Comparison of ENCODE assay signal across 21 cellular contexts in genomic region chr22:48173061-48173849, GRCh38.
"Had no signal": no experiment of that assay in that cellular context is flagged by ENCODE, and none has a peak within 500 bp of the region (broad histone marks: within the 10 kb centered on the region; RNA-seq: fewer than 3 reads in every experiment).

No MANE protein-coding gene starts in this region.

- H3K27me3 Mint-ChIP-seq: activated CD4-positive, alpha-beta memory T cell treated with anti-CD3 and anti-CD28 coated beads, Interleukin-2, amount 10 ng/mL, durations not matched to agents 7 days and 5 days; activated CD4-positive, alpha-beta T cell treated with anti-CD3 and anti-CD28 coated beads, Interleukin-2, amount 10 ng/mL, durations not matched to agents 7 days and 5 days; activated naive CD4-positive, alpha-beta T cell treated with anti-CD3 and anti-CD28 coated beads, Interleukin-2, amount 10 ng/mL, durations not matched to agents 7 days and 5 days; activated naive CD8-positive, alpha-beta T cell treated with anti-CD3 and anti-CD28 coated beads for 36 hours had no signal

- H3K27me3 ChIP-seq: brain microvascular endothelial cell, cardiac muscle cell, MG63 had no signal

- H3K4me3 Mint-ChIP-seq: activated CD4-positive, alpha-beta memory T cell treated with anti-CD3 and anti-CD28 coated beads, Interleukin-2, amount 10 ng/mL, durations not matched to agents 7 days and 5 days; activated CD4-positive, alpha-beta T cell treated with anti-CD3 and anti-CD28 coated beads, Interleukin-2, amount 10 ng/mL, durations not matched to agents 7 days and 5 days; activated naive CD4-positive, alpha-beta T cell treated with anti-CD3 and anti-CD28 coated beads, Interleukin-2, amount 10 ng/mL, durations not matched to agents 7 days and 5 days; activated naive CD8-positive, alpha-beta T cell treated with anti-CD3 and anti-CD28 coated beads for 36 hours; activated T-cell treated with anti-CD3 and anti-CD28 coated beads, Interleukin-2, amount 50 U/mL, for 72 hours had no signal

- H3K9me3 ChIP-seq: MG63 had no signal

- H3K36me3 Mint-ChIP-seq: activated naive CD4-positive, alpha-beta T cell treated with anti-CD3 and anti-CD28 coated beads, Interleukin-2, amount 10 ng/mL, durations not matched to agents 7 days and 5 days; activated naive CD8-positive, alpha-beta T cell treated with anti-CD3 and anti-CD28 coated beads for 36 hours had no signal

- H3K27ac ChIP-seq: brain microvascular endothelial cell, cardiac muscle cell, VCaP had no signal

- H3K4me1 Mint-ChIP-seq: activated CD4-positive, alpha-beta memory T cell treated with anti-CD3 and anti-CD28 coated beads, Interleukin-2, amount 10 ng/mL, durations not matched to agents 7 days and 5 days; activated CD4-positive, alpha-beta T cell treated with anti-CD3 and anti-CD28 coated beads, Interleukin-2, amount 10 ng/mL, durations not matched to agents 7 days and 5 days; activated naive CD4-positive, alpha-beta T cell treated with anti-CD3 and anti-CD28 coated beads, Interleukin-2, amount 10 ng/mL, durations not matched to agents 7 days and 5 days; activated naive CD8-positive, alpha-beta T cell treated with anti-CD3 and anti-CD28 coated beads for 36 hours had no signal

- H3K9me3 Mint-ChIP-seq: activated CD4-positive, alpha-beta memory T cell treated with anti-CD3 and anti-CD28 coated beads, Interleukin-2, amount 10 ng/mL, durations not matched to agents 7 days and 5 days; activated CD4-positive, alpha-beta T cell treated with anti-CD3 and anti-CD28 coated beads, Interleukin-2, amount 10 ng/mL, durations not matched to agents 7 days and 5 days; activated naive CD4-positive, alpha-beta T cell treated with anti-CD3 and anti-CD28 coated beads, Interleukin-2, amount 10 ng/mL, durations not matched to agents 7 days and 5 days; activated naive CD8-positive, alpha-beta T cell treated with anti-CD3 and anti-CD28 coated beads for 36 hours; activated T-helper 2 cell treated with anti-CD3 and anti-CD28 coated beads, Interferon-gamma antibody, Interleukin-2, Interleukin-4, amounts not matched to agents 10 μg/mL and 5 μg/mL and 100 μg/mL, durations not matched to agents 14 hours and 24 hours and 36 hours had no signal

- H3K27ac Mint-ChIP-seq: activated CD4-positive, alpha-beta memory T cell treated with anti-CD3 and anti-CD28 coated beads, Interleukin-2, amount 10 ng/mL, durations not matched to agents 7 days and 5 days; activated CD4-positive, alpha-beta T cell treated with anti-CD3 and anti-CD28 coated beads, Interleukin-2, amount 10 ng/mL, durations not matched to agents 7 days and 5 days; activated naive CD4-positive, alpha-beta T cell treated with anti-CD3 and anti-CD28 coated beads, Interleukin-2, amount 10 ng/mL, durations not matched to agents 7 days and 5 days; activated naive CD8-positive, alpha-beta T cell treated with anti-CD3 and anti-CD28 coated beads for 36 hours; activated T-cell treated with anti-CD3 and anti-CD28 coated beads, Interleukin-2, amount 50 U/mL, for 72 hours; activated T-helper 2 cell treated with anti-CD3 and anti-CD28 coated beads, Interferon-gamma antibody, Interleukin-2, Interleukin-4, amounts not matched to agents 10 μg/mL and 5 μg/mL and 100 μg/mL, durations not matched to agents 14 hours and 24 hours and 36 hours had no signal

- DNase-seq: activated CD4-positive, alpha-beta memory T cell treated with anti-CD3 and anti-CD28 coated beads, Interleukin-2, amount 10 ng/mL, durations not matched to agents 7 days and 5 days; activated CD4-positive, alpha-beta T cell treated with anti-CD3 and anti-CD28 coated beads, Interleukin-2, amount 10 ng/mL, durations not matched to agents 7 days and 5 days; activated CD4-positive, CD25-positive, alpha-beta regulatory T cell; activated gamma-delta T cell treated with Interleukin-2 at 50 U/mL for 16 hours; activated naive CD4-positive, alpha-beta T cell treated with anti-CD3 and anti-CD28 coated beads, Interleukin-2, amount 10 ng/mL, durations not matched to agents 7 days and 5 days; activated naive CD8-positive, alpha-beta T cell treated with anti-CD3 and anti-CD28 coated beads for 36 hours; activated T-cell treated with anti-CD3 and anti-CD28 coated beads, Interleukin-2, amount 50 U/mL, for 72 hours; brain microvascular endothelial cell; KG1; MG63; MV-4-11; NCI-H1092 treated with DMSO at 0.1 percent for 48 hours; NCI-H1417 treated with DMSO at 0.1 percent for 48 hours; NCI-H187; NCI-H2081; NCI-H524 treated with DMSO at 0.1 percent for 48 hours; NCI-H748 treated with DMSO at 0.1 percent for 48 hours; SIG-M5 had no signal

- H3K4me3 ChIP-seq: cardiac muscle cell, MG63 had no signal

- ATAC-seq: activated T-cell treated with anti-CD3 and anti-CD28 coated beads, Interleukin-2, amount 50 U/mL, for 72 hours had no signal

- H3K36me3 ChIP-seq: brain microvascular endothelial cell, cardiac muscle cell, MG63 had no signal
